In genomic region chr3:119322021-119322522, GRCh38 we compare ENCODE assay signal across 8 cellular contexts. TPM values are rescaled to one million over a fixed set of nuclear protein-coding genes. Genes with fewer than 3 reads are reported as not detected.
DNase-seq lines count a peak whose midpoint lies in the region; ATAC-seq, FAIRE-seq and TF ChIP-seq lines count a peak whose summit lies in the region.

No MANE protein-coding gene starts in this region.

- ATAC-seq in CD4-positive, alpha-beta T cell (ENCODE audit: poor library complexity), result no peak
- no peak for ATAC-seq in HG02763 (IDR thresholded peaks at IDR 0.05; ENCODE audit: unreplicated experiment)

- H3K23ac ChIP-seq in mesendoderm (ENCODE audit: low read length), result peak overlapping the region; percentile 83

- CTCF ChIA-PET in CD4-positive, alpha-beta T cell (lab: Charles Lee), result no interaction called here

- no peaks in the 10 kb centered on the region for H3K9me3 Mint-ChIP-seq in CD4-positive, alpha-beta T cell

- no peak for DNase-seq in CD4-positive, alpha-beta T cell
- DNase-seq in bronchial epithelial cell (ENCODE audit: low read depth), result peak; percentile 70
- DNase-seq in mesendoderm, result no peak
- no peak for DNase-seq in NCI-H2196 treated with DMSO at 0.1 percent for 48 hours (lab: John Stamatoyannopoulos, UW; ENCODE audit: unreplicated experiment)
- DNase-seq in NCI-H1417 treated with DMSO at 0.1 percent for 48 hours (lab: John Stamatoyannopoulos, UW), result no peak
- no peak for DNase-seq in NCI-H1930 (lab: John Stamatoyannopoulos, UW)

- H3K27ac Mint-ChIP-seq in CD4-positive, alpha-beta T cell, result peak overlapping the region; percentile 96

- H2BK120ac ChIP-seq in mesendoderm (ENCODE audit: low read depth, low read length), result no peak overlapping the region

- H3K79me1 ChIP-seq in mesendoderm (ENCODE audit: low read length), result peaks cover 4% of the 10 kb centered on the region

- FAIRE-seq in bronchial epithelial cell (lab: Jason Lieb, UNC), result no peak

- H3K4me2 ChIP-seq in mesendoderm (ENCODE audit: low read length), result peak overlapping the region; percentile 71

- peak overlapping the region; percentile 87 for H3K9ac ChIP-seq in HUES64 (ENCODE audit: low read depth, low read length)
- H3K9ac ChIP-seq in mesendoderm (ENCODE audit: low read length), result peak overlapping the region; percentile 81

- H2AK5ac ChIP-seq in mesendoderm (ENCODE audit: low read length), result no peak overlapping the region

- H4K8ac ChIP-seq in mesendoderm (ENCODE audit: low read depth, low read length), result no peak overlapping the region

- H3K79me2 ChIP-seq in mesendoderm (ENCODE audit: control insufficient read depth, insufficient read depth, low read length), result no peaks in the 10 kb centered on the region

- H3K27me3 ChIP-seq in CD4-positive, alpha-beta T cell (ENCODE audit: control insufficient read depth, insufficient read depth, low read length), result no peaks in the 10 kb centered on the region
- H3K27me3 ChIP-seq in HUES64 (ENCODE audit: insufficient read depth, low read length), result peaks cover 14% of the 10 kb centered on the region; the same call in 1 of the 2 replicates
- H3K27me3 ChIP-seq in bronchial epithelial cell (ENCODE audit: control insufficient read depth, insufficient read depth, low read length), result no peaks in the 10 kb centered on the region
- no peaks in the 10 kb centered on the region for H3K27me3 ChIP-seq in mesendoderm (ENCODE audit: insufficient read depth, low read length, poor library complexity)

- no peaks in the 10 kb centered on the region for H3K9me3 ChIP-seq in CD4-positive, alpha-beta T cell (ENCODE audit: control insufficient read depth, low read length)
- no peaks in the 10 kb centered on the region for H3K9me3 ChIP-seq in HUES64 (ENCODE audit: insufficient read depth, low read depth, low read length)

- peak overlapping the region; percentile 94 for H3K56ac ChIP-seq in mesendoderm (ENCODE audit: low read length)

- intact Hi-C loops in CD4-positive, alpha-beta T cell (cut with DNase I, micrococcal nuclease), result loop anchor here (2.0 to 10.0 kb wide), 5 partner anchors 25 to 773 kb away; partner anchors contain the start of genes GSK3B (in 1 of the 2), POGLUT1 (in 1 of the 2) and TMEM39A (in 1 of the 2)

- peaks cover 32% of the 10 kb centered on the region for H3K4me1 Mint-ChIP-seq in CD4-positive, alpha-beta T cell (ENCODE audit: low read depth)

- H3K36me3 Mint-ChIP-seq in CD4-positive, alpha-beta T cell (ENCODE audit: low read depth), result no peaks in the 10 kb centered on the region

- peak overlapping the region; percentile 81 for H3K27ac ChIP-seq in CD4-positive, alpha-beta T cell (ENCODE audit: low read depth, low read length)
- H3K27ac ChIP-seq in HUES64 (ENCODE audit: low read depth, low read length), result peak overlapping the region; percentile 93
- H3K27ac ChIP-seq in mesendoderm (ENCODE audit: low read depth, low read length), result peak overlapping the region; percentile 98

- no peak overlapping the region for H2BK15ac ChIP-seq in mesendoderm (replicated peaks; ENCODE audit: low read depth)

- H3K4ac ChIP-seq in mesendoderm (ENCODE audit: low read depth, low read length), result peak overlapping the region; percentile 17

- TF ChIP-seq CTCF in CD4-positive, alpha-beta T cell (IDR thresholded peaks at IDR 0.05), result no peak
- TF ChIP-seq CTCF in bronchial epithelial cell (IDR thresholded peaks at IDR 0.05; ENCODE audit: insufficient read depth, low read length, severe bottlenecking), result no peak

- H3K18ac ChIP-seq in mesendoderm (ENCODE audit: low read length), result peak overlapping the region; percentile 45

- no peaks in the 10 kb centered on the region for H3K27me3 Mint-ChIP-seq in CD4-positive, alpha-beta T cell

- WGBS in HUES64, result 28% methylated on average over 4 of the region's 4 CpGs
- no CpG with 5 or more reads among the region's 4 CpGs for WGBS in mesendoderm (ENCODE audit: extremely low coverage, insufficient coverage, low lambda C conversion rate)

- H3K4me1 ChIP-seq in HUES64 (ENCODE audit: insufficient read depth, low read length), result peaks cover 26% of the 10 kb centered on the region
- peaks cover 6% of the 10 kb centered on the region for H3K4me1 ChIP-seq in mesendoderm (ENCODE audit: control insufficient read depth, low read depth, low read length)

- POLR2A ChIA-PET in CD4-positive, alpha-beta T cell (lab: Charles Lee), result interaction anchor here (0.7 to 1.7 kb wide), 11 partner anchors 23 to 1038 kb away, joined by 3 to 68 read pairs (median 4); partner anchors contain the start of genes ARHGAP31, B4GALT4, POGLUT1 and TIMMDC1

- no peak overlapping the region for H4K5ac ChIP-seq in mesendoderm (ENCODE audit: low read length)

- peak overlapping the region; percentile 64 for H2BK5ac ChIP-seq in mesendoderm (ENCODE audit: low read length)

- H3K36me3 ChIP-seq in HUES64 (ENCODE audit: insufficient read depth, low read length) (no peaks in the 10 kb centered on the region), bronchial epithelial cell (ENCODE audit: control insufficient read depth, insufficient read depth, low read length) (no peaks in the 10 kb centered on the region), mesendoderm (ENCODE audit: control insufficient read depth, insufficient read depth, low read length) (no peaks in the 10 kb centered on the region)

- peak overlapping the region; percentile 89 for H3K4me3 Mint-ChIP-seq in CD4-positive, alpha-beta T cell

- H3K4me3 ChIP-seq in HUES64 (ENCODE audit: low read length) (peak overlapping the region; percentile 83), bronchial epithelial cell (ENCODE audit: low read depth, low read length) (peak overlapping the region; percentile 59), mesendoderm (ENCODE audit: low read length) (peak overlapping the region; percentile 38)

RNA-seq across cellular contexts. Expression of gene ARHGAP31, which starts 27.9 kb away (rescaled TPM):
- total RNA-seq in CD4-positive, alpha-beta T cell, result 1 to 10 TPM; 2.4 to 2.9 TPM
- 1.8 TPM for polyA plus RNA-seq in HUES64 (2013, experiment 1 of 2)
- 1.9 TPM for polyA plus RNA-seq in HUES64 (2013, experiment 2 of 2)
- 0.26 TPM in 2 replicates for total RNA-seq in bronchial epithelial cell
- 2.5 TPM for polyA plus RNA-seq in mesendoderm (2013, experiment 1 of 2)
- 2.4 TPM for polyA plus RNA-seq in mesendoderm (2013, experiment 2 of 2)
